In the genomic region with DNA sequence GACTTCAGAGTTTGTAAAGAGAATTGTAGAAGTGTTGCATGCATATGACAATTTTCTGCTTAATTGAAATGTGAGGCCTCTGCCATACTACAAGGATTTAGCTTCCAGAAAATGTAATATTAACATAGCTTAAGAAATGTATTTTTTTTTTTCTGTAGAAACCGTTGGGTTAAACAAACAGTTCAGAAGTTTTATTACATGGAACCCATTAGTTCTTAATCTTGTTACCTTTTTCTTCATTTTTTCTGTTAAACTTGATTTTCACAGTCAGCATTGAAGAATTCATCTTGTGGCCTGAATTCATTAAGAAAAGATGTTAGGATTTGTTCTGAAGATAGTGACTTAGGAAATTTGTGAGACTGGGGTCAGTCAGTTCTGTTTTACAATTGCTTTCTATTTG, we compare ENCODE assay signal across 8 cellular contexts. TPM values are rescaled to one million over a fixed set of nuclear protein-coding genes. Genes with fewer than 3 reads are reported as not detected.
A peak's percentile ranks its signal among the peaks of the same experiment; 100 is the strongest.
DNase-seq lines count a peak whose midpoint lies in the region; ATAC-seq and TF ChIP-seq lines count a peak whose summit lies in the region.

No MANE protein-coding gene starts in this region.

- H3K9me2 ChIP-seq in GM23338 (ENCODE audit: insufficient read depth), result no peaks in the 10 kb centered on the region
- H3K9me2 ChIP-seq in SU-DHL-6 (replicated peaks; ENCODE audit: insufficient read depth, low read length), result no peaks in the 10 kb centered on the region

- H3F3A ChIP-seq in GM23338 (replicated peaks; ENCODE audit: low read depth) (no peaks in the 10 kb centered on the region), SU-DHL-6 (ENCODE audit: insufficient read depth) (peaks cover 26% of the 10 kb centered on the region; the same call in 1 of the 2 replicates)

- H3K79me2 ChIP-seq in GM23338 (replicated peaks; ENCODE audit: insufficient read depth), result peaks cover 92% of the 10 kb centered on the region
- peaks cover 98% of the 10 kb centered on the region for H3K79me2 ChIP-seq in SU-DHL-6 (ENCODE audit: insufficient read depth, low read length)

- H2AFZ ChIP-seq in GM23338 (no peak overlapping the region), SU-DHL-6 (ENCODE audit: low read depth, low read length, severe bottlenecking) (no peak overlapping the region)

- H4K20me1 ChIP-seq in GM23338 (replicated peaks; ENCODE audit: insufficient read depth) (peaks cover 30% of the 10 kb centered on the region), SU-DHL-6 (ENCODE audit: low read depth, low read length) (peaks cover 61% of the 10 kb centered on the region)

- ATAC-seq in GM23338 (no peak), GM19455 (IDR thresholded peaks at IDR 0.05; ENCODE audit: unreplicated experiment) (no peak)

- 0 out of 2 replicates have a peak overlapping the region, but pooled peaks have one; percentile 18 for H3K27ac Mint-ChIP-seq in GM23338

- DNase-seq in GM23338 (ENCODE audit: low spot score) (no peak), fibroblast of pulmonary artery (ENCODE audit: low read depth) (no peak), GM03348 (ENCODE audit: low spot score) (no peak), dermis blood vessel endothelial cell (no peak), RPMI8226 (no peak)

- peak overlapping the region; percentile 84 for H3K4me2 ChIP-seq in GM23338
- H3K4me2 ChIP-seq in SU-DHL-6 (ENCODE audit: low read depth, low read length, poor library complexity, severe bottlenecking), result peak overlapping the region; percentile 95

- H3K27me3 ChIP-seq in GM23338 (ENCODE audit: insufficient read depth) (no peaks in the 10 kb centered on the region), SU-DHL-6 (ENCODE audit: low read length) (no peaks in the 10 kb centered on the region)

- H3K36me3 Mint-ChIP-seq in GM23338 (ENCODE audit: low read depth), result peaks cover 16% of the 10 kb centered on the region; the same call in 2 of the 3 replicates

- H3K4me1 ChIP-seq in GM23338 (ENCODE audit: insufficient read depth), result peaks cover 24% of the 10 kb centered on the region

- H3K27ac ChIP-seq in GM23338 (ENCODE audit: low read depth), result no peak overlapping the region
- peak overlapping the region; percentile 34; the same call in 1 of the 2 replicates for H3K27ac ChIP-seq in SU-DHL-6 (ENCODE audit: low read depth, low read length)
- peak overlapping the region in 10 of 21 experiments; percentile 7 to 99 (median 36) for H3K27ac ChIP-seq in skin epidermis

- no peaks in the 10 kb centered on the region for H3K9me3 ChIP-seq in SU-DHL-6 (ENCODE audit: insufficient read depth, low read length)

- no peaks in the 10 kb centered on the region; the same call in 1 of the 3 replicates for H3K9me3 Mint-ChIP-seq in GM23338

- TF ChIP-seq CTCF in GM23338 (conservative IDR thresholded peaks at IDR 0.05; ENCODE audit: low read depth in 2 of 2) (no peak), SU-DHL-6 (IDR thresholded peaks at IDR 0.05; ENCODE audit: insufficient read depth, low read length, poor library complexity, severe bottlenecking) (no peak), fibroblast of pulmonary artery (IDR thresholded peaks at IDR 0.05; ENCODE audit: low read length, missing control alignments) (no peak)

- H3K4me3 Mint-ChIP-seq in GM23338, result peak overlapping the region; percentile 60

- H3K9ac ChIP-seq in SU-DHL-6 (ENCODE audit: low read length), result peak overlapping the region; percentile 92

- H3K36me3 ChIP-seq in GM23338 (ENCODE audit: insufficient read depth) (no peaks in the 10 kb centered on the region), SU-DHL-6 (ENCODE audit: low read length) (peaks cover 60% of the 10 kb centered on the region)

- H3K4me3 ChIP-seq in GM23338, result peak overlapping the region; percentile 87
- H3K4me3 ChIP-seq in SU-DHL-6 (ENCODE audit: insufficient read depth, low read length, poor library complexity, severe bottlenecking), result peak overlapping the region; percentile 89
- peak overlapping the region; percentile 85 for H3K4me3 ChIP-seq in fibroblast of pulmonary artery (replicated peaks; ENCODE audit: low read depth, low read length)
- H3K4me3 ChIP-seq in skin epidermis, result peak overlapping the region in 6 of 7 experiments; percentile 16 to 82 (median 72)

- H3K4me1 Mint-ChIP-seq in GM23338, result peaks cover 23% of the 10 kb centered on the region

- H3K27me3 Mint-ChIP-seq in GM23338 (ENCODE audit: insufficient read depth, low read depth, poor library complexity), result no peaks in the 10 kb centered on the region

TF ChIP-seq in GM23338, 12 proteins besides CTCF, POLR2A, EP300 and RAD21 (continues in another document):
- TF ChIP-seq STAT1 (IDR thresholded peaks at IDR 0.05; ENCODE audit: unreplicated experiment), result no peak
- TF ChIP-seq, protein P1, sequence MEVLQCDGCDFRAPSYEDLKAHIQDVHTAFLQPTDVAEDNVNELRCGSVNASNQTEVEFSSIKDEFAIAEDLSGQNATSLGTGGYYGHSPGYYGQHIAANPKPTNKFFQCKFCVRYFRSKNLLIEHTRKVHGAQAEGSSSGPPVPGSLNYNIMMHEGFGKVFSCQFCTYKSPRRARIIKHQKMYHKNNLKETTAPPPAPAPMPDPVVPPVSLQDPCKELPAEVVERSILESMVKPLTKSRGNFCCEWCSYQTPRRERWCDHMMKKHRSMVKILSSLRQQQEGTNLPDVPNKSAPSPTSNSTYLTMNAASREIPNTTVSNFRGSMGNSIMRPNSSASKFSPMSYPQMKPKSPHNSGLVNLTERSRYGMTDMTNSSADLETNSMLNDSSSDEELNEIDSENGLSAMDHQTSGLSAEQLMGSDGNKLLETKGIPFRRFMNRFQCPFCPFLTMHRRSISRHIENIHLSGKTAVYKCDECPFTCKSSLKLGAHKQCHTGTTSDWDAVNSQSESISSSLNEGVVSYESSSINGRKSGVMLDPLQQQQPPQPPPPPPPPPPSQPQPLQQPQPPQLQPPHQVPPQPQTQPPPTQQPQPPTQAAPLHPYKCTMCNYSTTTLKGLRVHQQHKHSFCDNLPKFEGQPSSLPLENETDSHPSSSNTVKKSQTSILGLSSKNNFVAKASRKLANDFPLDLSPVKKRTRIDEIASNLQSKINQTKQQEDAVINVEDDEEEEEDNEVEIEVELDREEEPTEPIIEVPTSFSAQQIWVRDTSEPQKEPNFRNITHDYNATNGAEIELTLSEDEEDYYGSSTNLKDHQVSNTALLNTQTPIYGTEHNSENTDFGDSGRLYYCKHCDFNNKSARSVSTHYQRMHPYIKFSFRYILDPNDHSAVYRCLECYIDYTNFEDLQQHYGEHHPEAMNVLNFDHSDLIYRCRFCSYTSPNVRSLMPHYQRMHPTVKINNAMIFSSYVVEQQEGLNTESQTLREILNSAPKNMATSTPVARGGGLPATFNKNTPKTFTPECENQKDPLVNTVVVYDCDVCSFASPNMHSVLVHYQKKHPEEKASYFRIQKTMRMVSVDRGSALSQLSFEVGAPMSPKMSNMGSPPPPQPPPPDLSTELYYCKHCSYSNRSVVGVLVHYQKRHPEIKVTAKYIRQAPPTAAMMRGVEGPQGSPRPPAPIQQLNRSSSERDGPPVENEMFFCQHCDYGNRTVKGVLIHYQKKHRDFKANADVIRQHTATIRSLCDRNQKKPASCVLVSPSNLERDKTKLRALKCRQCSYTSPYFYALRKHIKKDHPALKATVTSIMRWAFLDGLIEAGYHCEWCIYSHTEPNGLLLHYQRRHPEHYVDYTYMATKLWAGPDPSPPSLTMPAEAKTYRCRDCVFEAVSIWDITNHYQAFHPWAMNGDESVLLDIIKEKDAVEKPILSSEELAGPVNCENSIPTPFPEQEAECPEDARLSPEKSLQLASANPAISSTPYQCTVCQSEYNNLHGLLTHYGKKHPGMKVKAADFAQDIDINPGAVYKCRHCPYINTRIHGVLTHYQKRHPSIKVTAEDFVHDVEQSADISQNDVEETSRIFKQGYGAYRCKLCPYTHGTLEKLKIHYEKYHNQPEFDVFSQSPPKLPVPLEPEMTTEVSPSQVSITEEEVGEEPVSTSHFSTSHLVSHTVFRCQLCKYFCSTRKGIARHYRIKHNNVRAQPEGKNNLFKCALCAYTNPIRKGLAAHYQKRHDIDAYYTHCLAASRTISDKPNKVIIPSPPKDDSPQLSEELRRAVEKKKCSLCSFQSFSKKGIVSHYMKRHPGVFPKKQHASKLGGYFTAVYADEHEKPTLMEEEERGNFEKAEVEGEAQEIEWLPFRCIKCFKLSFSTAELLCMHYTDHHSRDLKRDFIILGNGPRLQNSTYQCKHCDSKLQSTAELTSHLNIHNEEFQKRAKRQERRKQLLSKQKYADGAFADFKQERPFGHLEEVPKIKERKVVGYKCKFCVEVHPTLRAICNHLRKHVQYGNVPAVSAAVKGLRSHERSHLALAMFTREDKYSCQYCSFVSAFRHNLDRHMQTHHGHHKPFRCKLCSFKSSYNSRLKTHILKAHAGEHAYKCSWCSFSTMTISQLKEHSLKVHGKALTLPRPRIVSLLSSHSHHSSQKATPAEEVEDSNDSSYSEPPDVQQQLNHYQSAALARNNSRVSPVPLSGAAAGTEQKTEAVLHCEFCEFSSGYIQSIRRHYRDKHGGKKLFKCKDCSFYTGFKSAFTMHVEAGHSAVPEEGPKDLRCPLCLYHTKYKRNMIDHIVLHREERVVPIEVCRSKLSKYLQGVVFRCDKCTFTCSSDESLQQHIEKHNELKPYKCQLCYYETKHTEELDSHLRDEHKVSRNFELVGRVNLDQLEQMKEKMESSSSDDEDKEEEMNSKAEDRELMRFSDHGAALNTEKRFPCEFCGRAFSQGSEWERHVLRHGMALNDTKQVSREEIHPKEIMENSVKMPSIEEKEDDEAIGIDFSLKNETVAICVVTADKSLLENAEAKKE (CRISPR knock-in tag; IDR thresholded peaks at IDR 0.05), result no peak
- TF ChIP-seq CREB1 (CRISPR knock-in tag; IDR thresholded peaks at IDR 0.05; ENCODE audit: low read depth), result no peak
- no peak for TF ChIP-seq ZNF331 (CRISPR knock-in tag; IDR thresholded peaks at IDR 0.05; ENCODE audit: low read depth)
- TF ChIP-seq ZNF114 (CRISPR knock-in tag; IDR thresholded peaks at IDR 0.05), result no peak
- no peak for TF ChIP-seq EZH2 (IDR thresholded peaks at IDR 0.05; ENCODE audit: low read depth, unreplicated experiment)

RNA-seq across cellular contexts. Expression of a gene that starts 4.9 kb away (rescaled TPM):
- 50.0 and 64.0 TPM in 2 replicates for total RNA-seq in GM23338 (2014; rRNA removed; shearing (Covaris generic))
- 20.8 and 23.4 TPM in 2 replicates for polyA plus RNA-seq in GM23338 (2016; fragmentation: Nextera tagmentation; extraction: Ambion mirVana)
- total RNA-seq in dermis blood vessel endothelial cell, result 121 and 122 TPM in 2 replicates

RNA-seq across cellular contexts. Expression of a gene that starts 4.9 kb away (rescaled TPM):
- 0.24 and 0.62 TPM in 2 replicates for total RNA-seq in GM23338 (2014; rRNA removed; shearing (Covaris generic))
- 0.29 and 0.35 TPM in 2 replicates for polyA plus RNA-seq in GM23338 (2016; fragmentation: Nextera tagmentation; extraction: Ambion mirVana)
- 0.17 and 0.47 TPM in 2 replicates for total RNA-seq in dermis blood vessel endothelial cell

RNA-seq across cellular contexts. Expression of a gene that starts 50.3 kb away (rescaled TPM):
- total RNA-seq in GM23338 (2014; rRNA removed; shearing (Covaris generic)), result 43.3 and 49.6 TPM in 2 replicates
- polyA plus RNA-seq in GM23338 (2016; fragmentation: Nextera tagmentation; extraction: Ambion mirVana), result 26.3 and 30.3 TPM in 2 replicates
- 34.9 and 38.3 TPM in 2 replicates for total RNA-seq in dermis blood vessel endothelial cell
